In the genomic region with DNA sequence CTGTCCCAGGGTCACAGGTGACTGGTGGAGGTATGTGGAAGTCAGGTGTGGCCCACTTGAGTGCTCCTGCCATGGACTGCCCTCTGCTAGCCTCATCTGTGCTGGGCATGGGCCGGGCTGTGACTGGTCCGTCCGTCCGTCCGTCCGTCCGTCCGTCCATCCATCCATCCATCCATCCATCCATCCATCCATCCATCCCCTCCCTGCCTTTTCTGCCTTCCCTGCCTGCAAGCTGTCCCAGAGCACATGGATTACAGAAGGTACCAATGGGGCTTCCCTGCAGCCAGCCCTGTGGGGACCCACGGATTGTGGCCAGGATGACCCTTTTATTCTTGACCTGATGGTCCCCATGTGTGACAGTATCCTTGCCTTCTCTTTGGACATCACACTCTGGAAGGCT, we compare ENCODE assay signal across 21 cellular contexts.
A peak's percentile ranks its signal among the peaks of the same experiment; 100 is the strongest.
DNase-seq lines count a peak whose midpoint lies in the region; ATAC-seq, FAIRE-seq and TF ChIP-seq lines count a peak whose summit lies in the region.
"Had no signal": no experiment of that assay in that cellular context is flagged by ENCODE, and none has a peak within 500 bp of the region (broad histone marks: within the 10 kb centered on the region; RNA-seq: fewer than 3 reads in every experiment).

No MANE protein-coding gene starts in this region.

- WGBS in K562 (ENCODE audit: insufficient coverage, low coverage, missing lambda C conversion rate) = 67% methylated on average over 9 of the region's 9 CpGs

- no peaks in the 10 kb centered on the region for H3K27me3 ChIP-seq in right atrium auricular region
- H3K27me3 ChIP-seq in K562 (ENCODE audit: control insufficient read depth in 2 of 2, insufficient read depth in 2 of 2, low read length in 2 of 2) = no peaks in the 10 kb centered on the region
- H3K27me3 ChIP-seq in Karpas-422 (ENCODE audit: low read length) = no peaks in the 10 kb centered on the region
- H3K27me3 ChIP-seq: Peyer's patch had no signal

- no peak overlapping the region for H3K9ac ChIP-seq in K562 (ENCODE audit: insufficient read depth in 1 of 2, low read depth in 2 of 2, low read length in 2 of 2)
- H3K9ac ChIP-seq in Karpas-422 (ENCODE audit: low read length) = no peak overlapping the region
- H3K9ac ChIP-seq: KMS-11 had no signal

- H3K36me3 ChIP-seq in right atrium auricular region (no peaks in the 10 kb centered on the region), K562 (ENCODE audit: control insufficient read depth, insufficient read depth, low read length) (no peaks in the 10 kb centered on the region), Karpas-422 (ENCODE audit: insufficient read depth, low read length) (no peaks in the 10 kb centered on the region)
- H3K36me3 ChIP-seq: Peyer's patch had no signal

- no peaks in the 10 kb centered on the region for H3K9me2 ChIP-seq in Karpas-422 (replicated peaks; ENCODE audit: insufficient read depth, low read length)

- intact Hi-C loops in left cardiac atrium (cut with DNase I) (no loop called here), K562 (cut with micrococcal nuclease) (no loop called here)

- H3K27ac ChIP-seq in right atrium auricular region (no peak overlapping the region), K562 (ENCODE audit: extremely low read depth, low read depth, low read length) (no peak overlapping the region), Karpas-422 (ENCODE audit: low read length) (no peak overlapping the region)
- H3K27ac ChIP-seq: C4-2B, KMS-11, Peyer's patch had no signal

- CTCF ChIA-PET in K562 (lab: Yijun Ruan, JAX; ENCODE audit: low intra/inter-chr PET ratio) = no interaction called here

- ATAC-seq in left cardiac atrium (no peak), K562 (no peak), GM19452 (IDR thresholded peaks at IDR 0.05; ENCODE audit: unreplicated experiment) (no peak)

- POLR2A ChIA-PET in K562 (lab: Yijun Ruan, JAX) = no interaction called here

- H4K20me1 ChIP-seq in K562 (replicated peaks; ENCODE audit: control insufficient read depth, insufficient read depth, low read length) (0 out of 2 replicates have a peak, but pooled peaks cover 5% of the 10 kb centered on the region), Karpas-422 (ENCODE audit: insufficient read depth, low read depth, low read length) (peaks cover 19% of the 10 kb centered on the region; the same call in 1 of the 2 replicates)

- TF ChIP-seq EP300 in K562 (IDR thresholded peaks at IDR 0.05; ENCODE audit: low read length) = no peak

- peak overlapping the region; percentile 14 for H3K27ac Mint-ChIP-seq in mesothelial cell of epicardium
- H3K27ac Mint-ChIP-seq: CD8-positive, alpha-beta memory T cell; HFFc6 had no signal

- no peaks in the 10 kb centered on the region for H3K79me2 ChIP-seq in K562 (ENCODE audit: control insufficient read depth, insufficient read depth, low read length)
- no peaks in the 10 kb centered on the region for H3K79me2 ChIP-seq in Karpas-422 (ENCODE audit: low read length)

- BruUV-seq in K562 (replicated peaks; lab: Mats Ljungman, UMichigan) = no TSS peak

- in situ Hi-C loops in K562 (cut with MboI) = loop anchor here (5.0 kb wide), 1 partner anchor 84 kb away; no protein-coding TSS in a partner anchor

- H3K4me3 ChIP-seq in right atrium auricular region = no peak overlapping the region
- no peak overlapping the region for H3K4me3 ChIP-seq in K562
- H3K4me3 ChIP-seq in Karpas-422 (ENCODE audit: low read length) = no peak overlapping the region
- H3K4me3 ChIP-seq: Peyer's patch had no signal

- no peaks in the 10 kb centered on the region for H3K27me3 Mint-ChIP-seq in mesothelial cell of epicardium (ENCODE audit: low read depth)

- no peak overlapping the region for H3K4me2 ChIP-seq in K562 (ENCODE audit: insufficient read depth, low read length)
- no peak overlapping the region for H3K4me2 ChIP-seq in Karpas-422 (ENCODE audit: low read depth, low read length, poor library complexity, severe bottlenecking)
- H3K4me2 ChIP-seq: KMS-11 had no signal

- TF ChIP-seq RAD21 in K562 (CRISPR knock-in tag; conservative IDR thresholded peaks at IDR 0.05 in 1 of 2, IDR thresholded peaks at IDR 0.05 in 1 of 2) = no peak

- H3K4me1 Mint-ChIP-seq in mesothelial cell of epicardium = peaks cover 74% of the 10 kb centered on the region
- H3K4me1 Mint-ChIP-seq: CD8-positive, alpha-beta memory T cell had no signal

- H2AFZ ChIP-seq in K562 (ENCODE audit: low read depth, low read length) = no peak overlapping the region
- H2AFZ ChIP-seq in Karpas-422 (ENCODE audit: low read length) = no peak overlapping the region

- H3K9me3 ChIP-seq in right atrium auricular region (no peaks in the 10 kb centered on the region), K562 (replicated peaks; ENCODE audit: control insufficient read depth, insufficient read depth, low read depth, low read length) (no peaks in the 10 kb centered on the region), Karpas-422 (ENCODE audit: low read length) (no peaks in the 10 kb centered on the region)
- H3K9me3 ChIP-seq: Peyer's patch had no signal

- no peaks in the 10 kb centered on the region for H3K4me1 ChIP-seq in right atrium auricular region
- peaks cover 14 to 42% of the 10 kb centered on the region in 2 experiments for H3K4me1 ChIP-seq in K562 (replicated peaks in 1 of 2; ENCODE audit: control insufficient read depth in 2 of 2, insufficient read depth in 2 of 2, low read length in 2 of 2)
- H3K4me1 ChIP-seq in Karpas-422 (ENCODE audit: low read length) = no peaks in the 10 kb centered on the region
- H3K4me1 ChIP-seq: Peyer's patch had no signal

- TF ChIP-seq POLR2A in K562 (conservative IDR thresholded peaks at IDR 0.05) = no peak

- no peak for FAIRE-seq in K562 (lab: Jason Lieb, UNC)
- FAIRE-seq: GM18507, GM19239 had no signal

- DNase-seq in right atrium auricular region (ENCODE audit: low spot score) = peak; percentile 47
- DNase-seq in left cardiac atrium = no peak
- DNase-seq in K562 (ENCODE audit: extremely low read depth in 1 of 4, low spot score in 3 of 4) = no peak
- no peak for DNase-seq in mesothelial cell of epicardium (ENCODE audit: low spot score in 2 of 2, unreplicated experiment in 2 of 2)
- DNase-seq in Karpas-422 = no peak
- DNase-seq in stimulated activated naive CD4-positive, alpha-beta T cell treated with Interleukin-2 at 50 U/mL for 16 hours (lab: John Stamatoyannopoulos, UW) = no peak
- DNase-seq: CD8-positive, alpha-beta memory T cell; DMS53; GDM1; HFFc6; MV-4-11; NCI-H1105 treated with DMSO at 0.1 percent for 48 hours; NCI-H2081 treated with DMSO at 0.1 percent for 48 hours; NCI-H446; NCI-H526; Peyer's patch had no signal

- H3K36me3 Mint-ChIP-seq in mesothelial cell of epicardium = no peaks in the 10 kb centered on the region
- H3K36me3 Mint-ChIP-seq: CD8-positive, alpha-beta memory T cell had no signal

- no peak overlapping the region for H3K4me3 Mint-ChIP-seq in mesothelial cell of epicardium
- H3K4me3 Mint-ChIP-seq: CD8-positive, alpha-beta memory T cell; HFFc6 had no signal

- peaks cover 3% of the 10 kb centered on the region for H3K9me3 Mint-ChIP-seq in mesothelial cell of epicardium
- H3K9me3 Mint-ChIP-seq: HFFc6 had no signal

- no peaks in the 10 kb centered on the region for H3K9me1 ChIP-seq in K562 (ENCODE audit: control insufficient read depth, insufficient read depth, low read length)

- TF ChIP-seq CTCF in right atrium auricular region (IDR thresholded peaks at IDR 0.05) = no peak
- no peak for TF ChIP-seq CTCF in K562 (IDR thresholded peaks at IDR 0.05 in 2 of 3, conservative IDR thresholded peaks at IDR 0.05 in 1 of 3; ENCODE audit: insufficient read depth in 2 of 3, low read depth in 1 of 3, low read length in 3 of 3)
- no peak for TF ChIP-seq CTCF in mesothelial cell of epicardium (IDR thresholded peaks at IDR 0.05; ENCODE audit: unreplicated experiment)

TF ChIP-seq in K562, 482 proteins besides CTCF, POLR2A, EP300 and RAD21:
- TF ChIP-seq FOXA1 (IDR thresholded peaks at IDR 0.05; ENCODE audit: borderline replicate concordance) (no peak), E2F6 (IDR thresholded peaks at IDR 0.05; ENCODE audit: borderline replicate concordance in 1 of 2, extremely low read depth in 1 of 2, insufficient read depth in 1 of 2, insufficient read length in 1 of 2, low read depth in 1 of 2, low read length in 1 of 2, poor library complexity in 1 of 2, severe bottlenecking in 1 of 2) (no peak), ZBTB7A (IDR thresholded peaks at IDR 0.05; ENCODE audit: borderline replicate concordance, control insufficient read depth, low read depth, low read length) (no peak), ZNF41 (CRISPR knock-in tag; conservative IDR thresholded peaks at IDR 0.05) (no peak), SRSF1 (IDR thresholded peaks at IDR 0.05; ENCODE audit: low read depth, low read length) (no peak), NFXL1 (CRISPR knock-in tag; IDR thresholded peaks at IDR 0.05) (no peak), ARHGAP35 (IDR thresholded peaks at IDR 0.05; ENCODE audit: partially characterized antibody) (no peak), MAX (CRISPR knock-in tag; IDR thresholded peaks at IDR 0.05) (0 out of 2 replicates have a peak, but pooled peaks have one; percentile 24), STAG1 (CRISPR knock-in tag; IDR thresholded peaks at IDR 0.05; ENCODE audit: borderline replicate concordance) (0 out of 2 replicates have a peak, but pooled peaks have one; percentile 5), CREBBP (IDR thresholded peaks at IDR 0.05; ENCODE audit: low read depth, low read length) (no peak)
- TF ChIP-seq, protein P1, sequence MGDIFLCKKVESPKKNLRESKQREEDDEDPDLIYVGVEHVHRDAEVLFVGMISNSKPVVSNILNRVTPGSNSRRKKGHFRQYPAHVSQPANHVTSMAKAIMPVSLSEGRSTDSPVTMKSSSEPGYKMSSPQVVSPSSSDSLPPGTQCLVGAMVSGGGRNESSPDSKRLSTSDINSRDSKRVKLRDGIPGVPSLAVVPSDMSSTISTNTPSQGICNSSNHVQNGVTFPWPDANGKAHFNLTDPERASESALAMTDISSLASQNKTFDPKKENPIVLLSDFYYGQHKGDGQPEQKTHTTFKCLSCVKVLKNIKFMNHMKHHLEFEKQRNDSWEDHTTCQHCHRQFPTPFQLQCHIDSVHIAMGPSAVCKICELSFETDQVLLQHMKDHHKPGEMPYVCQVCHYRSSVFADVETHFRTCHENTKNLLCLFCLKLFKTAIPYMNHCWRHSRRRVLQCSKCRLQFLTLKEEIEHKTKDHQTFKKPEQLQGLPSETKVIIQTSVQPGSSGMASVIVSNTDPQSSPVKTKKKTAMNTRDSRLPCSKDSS (IDR thresholded peaks at IDR 0.05; ENCODE audit: low read depth, partially characterized antibody) = no peak
